In genomic region chr17:794876-795275, GRCh38 we compare ENCODE assay signal across 1 cellular context.
A peak's percentile ranks its signal among the peaks of the same experiment; 100 is the strongest.
TF ChIP-seq lines count a peak whose summit lies in the region.

No MANE protein-coding gene starts in this region.

TF ChIP-seq in GM12878, 131 proteins besides CTCF, POLR2A, EP300 and RAD21:
- TF ChIP-seq RUNX3 (IDR thresholded peaks at IDR 0.05; ENCODE audit: low read length) = peak; percentile 43
- TF ChIP-seq WRNIP1 (IDR thresholded peaks at IDR 0.05; ENCODE audit: borderline replicate concordance, low read depth, low read length) = no peak
- peak; percentile 85 for TF ChIP-seq SMC3 (IDR thresholded peaks at IDR 0.05; ENCODE audit: borderline replicate concordance, low read length)
- TF ChIP-seq ESRRA (IDR thresholded peaks at IDR 0.05; ENCODE audit: low read length) = no peak
- 0 out of 2 replicates have a peak, but pooled peaks have one; percentile 36 for TF ChIP-seq YY1 (IDR thresholded peaks at IDR 0.05; ENCODE audit: low read depth, low read length)
- peak; percentile 95 for TF ChIP-seq PAX5 (IDR thresholded peaks at IDR 0.05; ENCODE audit: borderline replicate concordance, low read depth, low read length)
- no peak for TF ChIP-seq BRCA1 (IDR thresholded peaks at IDR 0.05; ENCODE audit: low read depth, low read length)
